10 cellular contexts compared by ENCODE assay signal in genomic region chr11:6986487-6986886, GRCh38. TPM values are rescaled to one million over a fixed set of nuclear protein-coding genes. Genes with fewer than 3 reads are reported as not detected.
"Had no signal": no experiment of that assay in that cellular context is flagged by ENCODE, and none has a peak within 500 bp of the region (broad histone marks: within the 10 kb centered on the region; RNA-seq: fewer than 3 reads in every experiment).

No MANE protein-coding gene starts in this region.

- FAIRE-seq: HepG2, HTR-8/SVneo, K562 had no signal

- DNase-seq: IMR-90, Karpas-422, KBM-7, KG1 had no signal

- ATAC-seq: HepG2, K562 had no signal

- H3K4me3 ChIP-seq: K562 had no signal

- H3K27ac ChIP-seq: HL-60, KMS-11 had no signal

RNA-seq across cellular contexts. Expression of gene ZNF214, which starts 33.7 kb away (rescaled TPM):
- polyA plus RNA-seq: IgD-negative memory B cell had no signal

RNA-seq across cellular contexts. Expression of gene NLRP14, which starts 33.8 kb away (rescaled TPM):
- polyA plus RNA-seq: HepG2, IgD-negative memory B cell, IMR-90 had no signal
